ENCODE assay signal across 10 cellular contexts in genomic region chr17:77435272-77436057, GRCh38.
DNase-seq lines count a peak whose midpoint lies in the region; ATAC-seq and TF ChIP-seq lines count a peak whose summit lies in the region.
"Had no signal": no experiment of that assay in that cellular context is flagged by ENCODE, and none has a peak within 500 bp of the region (broad histone marks: within the 10 kb centered on the region; RNA-seq: fewer than 3 reads in every experiment).

No MANE protein-coding gene starts in this region.

- no peak for TF ChIP-seq CTCF in Panc1 (IDR thresholded peaks at IDR 0.05)
- no peak for TF ChIP-seq CTCF in brain microvascular endothelial cell (IDR thresholded peaks at IDR 0.05; ENCODE audit: low read depth, low read length, missing control alignments)
- no peak for TF ChIP-seq CTCF in natural killer cell (IDR thresholded peaks at IDR 0.05)
- no peak for TF ChIP-seq CTCF in foreskin keratinocyte (conservative IDR thresholded peaks at IDR 0.05)

- peak; percentile 67 to 71 for ATAC-seq in CD4-positive, CD25-positive, alpha-beta regulatory T cell (ENCODE audit: low read depth in 2 of 2)
- 0 out of 2 replicates have a peak, but pooled peaks have one; percentile 4 for ATAC-seq in Panc1
- ATAC-seq in natural killer cell: peak; percentile 33 to 70 (median 66)
- no peak for ATAC-seq in foreskin keratinocyte
- no peak for ATAC-seq in GM21528 (IDR thresholded peaks at IDR 0.05; ENCODE audit: low FRiP score, unreplicated experiment)
- ATAC-seq in HG02678 (IDR thresholded peaks at IDR 0.05; ENCODE audit: unreplicated experiment): no peak

- H3K4me3 Mint-ChIP-seq in CD4-positive, CD25-positive, alpha-beta regulatory T cell: peak overlapping the region; percentile 81 to 93 (median 89)
- H3K4me3 Mint-ChIP-seq in natural killer cell: peak overlapping the region; percentile 61

- H3K4me1 ChIP-seq in CD4-positive, CD25-positive, alpha-beta regulatory T cell (ENCODE audit: control insufficient read depth, insufficient read depth, low read length, poor library complexity, severe bottlenecking): peaks cover 92% of the 10 kb centered on the region
- H3K4me1 ChIP-seq in Panc1 (ENCODE audit: control insufficient read depth, insufficient read depth, low read length): peaks cover 49% of the 10 kb centered on the region
- no peaks in the 10 kb centered on the region for H3K4me1 ChIP-seq in foreskin keratinocyte

- H3K36me3 Mint-ChIP-seq in CD4-positive, CD25-positive, alpha-beta regulatory T cell: peaks cover 4% of the 10 kb centered on the region
- H3K36me3 Mint-ChIP-seq in natural killer cell: no peaks in the 10 kb centered on the region

- H3K36me3 ChIP-seq in CD4-positive, CD25-positive, alpha-beta regulatory T cell (ENCODE audit: control insufficient read depth, insufficient read depth, low read length): peaks cover 3% of the 10 kb centered on the region
- H3K36me3 ChIP-seq in Panc1 (ENCODE audit: control insufficient read depth, insufficient read depth, low read length): no peaks in the 10 kb centered on the region
- peaks cover 9% of the 10 kb centered on the region for H3K36me3 ChIP-seq in brain microvascular endothelial cell (replicated peaks)

- H3K27me3 Mint-ChIP-seq in CD4-positive, CD25-positive, alpha-beta regulatory T cell: no peaks in the 10 kb centered on the region
- no peaks in the 10 kb centered on the region for H3K27me3 Mint-ChIP-seq in natural killer cell (ENCODE audit: low read depth in 2 of 2)

- H3K4me3 ChIP-seq in CD4-positive, CD25-positive, alpha-beta regulatory T cell (ENCODE audit: low read depth, low read length): peak overlapping the region; percentile 66
- H3K4me3 ChIP-seq in Panc1 (ENCODE audit: low read depth in 2 of 2, low read length in 2 of 2) (no peak overlapping the region), brain microvascular endothelial cell (ENCODE audit: low read depth, low read length) (no peak overlapping the region)

- H3K4me1 Mint-ChIP-seq in CD4-positive, CD25-positive, alpha-beta regulatory T cell: peaks cover 0 to 98% (median 31%) of the 10 kb centered on the region in 4 donors
- peaks cover 45 to 81% of the 10 kb centered on the region in 2 donors for H3K4me1 Mint-ChIP-seq in natural killer cell

- in situ Hi-C loops in Panc1 (cut with HindIII; ENCODE audit: low pct_unique_long_range_greater_than_20kb, low sequenced_read_pairs) (no loop called here), brain microvascular endothelial cell (cut with HindIII; ENCODE audit: low pct_ligation_motif_present, low sequenced_read_pairs) (no loop called here)

- H3K27ac ChIP-seq in CD4-positive, CD25-positive, alpha-beta regulatory T cell (ENCODE audit: insufficient read depth, low read length, poor library complexity, severe bottlenecking): peak overlapping the region; percentile 96
- H3K27ac ChIP-seq in Panc1 (ENCODE audit: low read length) (no peak overlapping the region), brain microvascular endothelial cell (peak overlapping the region; percentile 3), foreskin keratinocyte (no peak overlapping the region)

- H3K27ac Mint-ChIP-seq in CD4-positive, CD25-positive, alpha-beta regulatory T cell: peak overlapping the region; percentile 93 to 100 (median 95)
- peak overlapping the region in 1 of 2 donors; percentile 73 for H3K27ac Mint-ChIP-seq in natural killer cell

- no peaks in the 10 kb centered on the region for H3K9me3 ChIP-seq in CD4-positive, CD25-positive, alpha-beta regulatory T cell (ENCODE audit: control insufficient read depth in 2 of 2, low read length in 2 of 2)
- no peaks in the 10 kb centered on the region for H3K9me3 ChIP-seq in Panc1 (ENCODE audit: control insufficient read depth, insufficient read depth, low read depth, low read length)

- POLR2A ChIA-PET in Panc1 (lab: Charles Lee): interaction anchor here (0.6 kb wide), 1 partner anchor 25 kb away, joined by 4 read pairs; no protein-coding TSS in a partner anchor

- no peaks in the 10 kb centered on the region for H3K9me3 Mint-ChIP-seq in CD4-positive, CD25-positive, alpha-beta regulatory T cell
- no peaks in the 10 kb centered on the region for H3K9me3 Mint-ChIP-seq in natural killer cell

- CTCF ChIA-PET in Panc1 (lab: Charles Lee): no interaction called here

- no TSS peak for BruUV-seq in Panc1 (replicated peaks; lab: Mats Ljungman, UMichigan)

- peak in 2 of 3 donors; percentile 51 to 77 for DNase-seq in CD4-positive, CD25-positive, alpha-beta regulatory T cell
- DNase-seq in Panc1 (ENCODE audit: low read depth, low spot score) (no peak), brain microvascular endothelial cell (no peak), natural killer cell (no peak), foreskin keratinocyte (no peak), AG08396 (ENCODE audit: low spot score) (no peak)
- DNase-seq: kidney, NCI-H2029 had no signal

- no peaks in the 10 kb centered on the region for H3K27me3 ChIP-seq in CD4-positive, CD25-positive, alpha-beta regulatory T cell (ENCODE audit: control insufficient read depth, insufficient read depth, low read length)
- H3K27me3 ChIP-seq in Panc1 (ENCODE audit: control insufficient read depth, insufficient read depth, low read length) (no peaks in the 10 kb centered on the region), brain microvascular endothelial cell (replicated peaks) (no peaks in the 10 kb centered on the region), foreskin keratinocyte (no peaks in the 10 kb centered on the region)

- intact Hi-C loops in Panc1 (cut with micrococcal nuclease; ENCODE audit: unreplicated experiment): no loop called here
- intact Hi-C loops in natural killer cell (cut with micrococcal nuclease): no loop called here

Comparison
In these comparisons a context has a peak if more than half of its experiments do, and no peak if none do; other contexts are left out.
1. ATAC-seq: peak in CD4-positive, CD25-positive, alpha-beta regulatory T cell (2 of 2), Panc1 (single experiment) and natural killer cell (3 of 3); none in foreskin keratinocyte (single experiment), GM21528 (single experiment) and HG02678 (single experiment).
2. DNase-seq: peak in CD4-positive, CD25-positive, alpha-beta regulatory T cell (2 of 3); none in Panc1 (single experiment), brain microvascular endothelial cell (single experiment), natural killer cell (single experiment), foreskin keratinocyte (0 of 2) and AG08396 (single experiment).
3. H3K27ac ChIP-seq: peak in CD4-positive, CD25-positive, alpha-beta regulatory T cell (single experiment) and brain microvascular endothelial cell (single experiment); none in Panc1 (single experiment) and foreskin keratinocyte (single experiment).